18 cellular contexts compared by ENCODE assay signal in genomic region chr7:143299346-143299745, GRCh38. TPM values are rescaled to one million over a fixed set of nuclear protein-coding genes. Genes with fewer than 3 reads are reported as not detected.
DNase-seq lines count a peak whose midpoint lies in the region; ATAC-seq and FAIRE-seq lines count a peak whose summit lies in the region.
"Had no signal": no experiment of that assay in that cellular context is flagged by ENCODE, and none has a peak within 500 bp of the region (broad histone marks: within the 10 kb centered on the region; RNA-seq: fewer than 3 reads in every experiment).

No MANE protein-coding gene starts in this region.

- no peaks in the 10 kb centered on the region for H3K27me3 ChIP-seq in naive thymus-derived CD4-positive, alpha-beta T cell (ENCODE audit: control insufficient read depth in 2 of 2, insufficient read depth in 2 of 2, low read length in 2 of 2)
- H3K27me3 ChIP-seq: Peyer's patch, stomach, upper lobe of left lung had no signal

- H3K4me1 Mint-ChIP-seq in naive thymus-derived CD4-positive, alpha-beta T cell, result peaks cover 32 to 72% (median 47%) of the 10 kb centered on the region in 7 donors

- no peak for FAIRE-seq in RCC 7860 (lab: Jason Lieb, UNC)

- H3K9me3 ChIP-seq in naive thymus-derived CD4-positive, alpha-beta T cell (ENCODE audit: control insufficient read depth in 2 of 3, low read length in 3 of 3), result no peaks in the 10 kb centered on the region
- H3K9me3 ChIP-seq: HAP-1, Peyer's patch, stomach, upper lobe of left lung had no signal

- peaks cover 22 to 68% (median 48%) of the 10 kb centered on the region in 5 donors for H3K36me3 Mint-ChIP-seq in naive thymus-derived CD4-positive, alpha-beta T cell

- peak; percentile 16 to 39 for ATAC-seq in activated CD4-positive, CD25-positive, alpha-beta regulatory T cell treated with anti-CD3 and anti-CD28 coated beads, Interleukin-2, amount 50 U/mL, for 24 hours
- peak; percentile 12 for ATAC-seq in HG02885 (IDR thresholded peaks at IDR 0.05; ENCODE audit: poor library complexity, unreplicated experiment)
- ATAC-seq in naive thymus-derived CD4-positive, alpha-beta T cell, result no peak

- DNase-seq in activated CD4-positive, CD25-positive, alpha-beta regulatory T cell treated with anti-CD3 and anti-CD28 coated beads, Interleukin-2, amount 50 U/mL, for 72 hours, result no peak
- no peak for DNase-seq in epithelial cell of prostate (ENCODE audit: low read depth, low spot score)
- no peak for DNase-seq in naive thymus-derived CD4-positive, alpha-beta T cell
- no peak for DNase-seq in activated effector memory CD4-positive, alpha-beta T cell treated with Interleukin-2 at 50 U/mL for 16 hours
- no peak for DNase-seq in RCC 7860 (ENCODE audit: low spot score)
- no peak for DNase-seq in NCI-H2227 (lab: John Stamatoyannopoulos, UW; ENCODE audit: unreplicated experiment)
- DNase-seq: retina had no signal

- H3K27ac Mint-ChIP-seq in naive thymus-derived CD4-positive, alpha-beta T cell, result peak overlapping the region in 7 of 9 donors; percentile 1 to 84 (median 65)

- H3K27me3 Mint-ChIP-seq in naive thymus-derived CD4-positive, alpha-beta T cell, result no peaks in the 10 kb centered on the region
- H3K27me3 Mint-ChIP-seq: brain had no signal

- POLR2A ChIA-PET in naive thymus-derived CD4-positive, alpha-beta T cell (lab: Charles Lee), result interaction anchor here (0.5 to 2.4 kb wide), 9 partner anchors 10 to 717 kb away, joined by 3 to 16 read pairs (median 5); partner anchors contain the start of genes CASP2 and GSTK1

- H3K36me3 ChIP-seq in naive thymus-derived CD4-positive, alpha-beta T cell (ENCODE audit: control insufficient read depth in 2 of 3, insufficient read depth in 3 of 3, low read length in 3 of 3), result peaks cover 14 to 75% (median 61%) of the 10 kb centered on the region in 3 experiments

- CTCF ChIA-PET in naive thymus-derived CD4-positive, alpha-beta T cell (lab: Charles Lee), result interaction anchor here (0.6 to 7.5 kb wide), 31 partner anchors 10 to 940 kb away, joined by 3 to 177 read pairs (median 6); partner anchors contain the start of genes CASP2, EPHA1 and GSTK1

- no peaks in the 10 kb centered on the region for H3K9me3 Mint-ChIP-seq in naive thymus-derived CD4-positive, alpha-beta T cell
- H3K9me3 Mint-ChIP-seq: brain, neural crest cell had no signal

- peaks cover 7 to 10% of the 10 kb centered on the region in 2 donors for H3K4me1 ChIP-seq in naive thymus-derived CD4-positive, alpha-beta T cell (ENCODE audit: control insufficient read depth in 2 of 2, insufficient read depth in 2 of 2, low read length in 2 of 2)
- H3K4me1 ChIP-seq: HAP-1 had no signal

- intact Hi-C loops in naive thymus-derived CD4-positive, alpha-beta T cell (cut with micrococcal nuclease), result loop anchor here (1.0 to 2.0 kb wide), 4 partner anchors 10 to 59 kb away; partner anchors contain the start of gene CASP2 (in 1 of the 2)

- H3K27ac ChIP-seq in epithelial cell of prostate, result peak overlapping the region; percentile 3
- H3K27ac ChIP-seq in naive thymus-derived CD4-positive, alpha-beta T cell (ENCODE audit: low read depth, low read length), result no peak overlapping the region
- H3K27ac ChIP-seq: KMS-11 had no signal

- H3K4me3 ChIP-seq in naive thymus-derived CD4-positive, alpha-beta T cell (ENCODE audit: low read length), result no peak overlapping the region
- H3K4me3 ChIP-seq: HAP-1, Peyer's patch, stomach, upper lobe of left lung had no signal

- H3K4me3 Mint-ChIP-seq in naive thymus-derived CD4-positive, alpha-beta T cell, result peak overlapping the region in 1 of 10 donors; percentile 19
- H3K4me3 Mint-ChIP-seq: brain, neural crest cell had no signal

RNA-seq across cellular contexts. Expression of gene CASP2, which starts 11.2 kb away (rescaled TPM):
- 10 to 100 TPM; 29.6 to 97.7 (median 69.1) TPM for total RNA-seq in naive thymus-derived CD4-positive, alpha-beta T cell
- 10 to 100 TPM; 14.4 to 24.4 TPM for polyA plus RNA-seq in naive thymus-derived CD4-positive, alpha-beta T cell

RNA-seq across cellular contexts. Expression of gene TMEM139, which starts 14.6 kb away (rescaled TPM):
- total RNA-seq in naive thymus-derived CD4-positive, alpha-beta T cell, result under 1 TPM in 4 of 5 experiments, not detected in 1; 0.32 to 0.62 (median 0.51) TPM
- polyA plus RNA-seq in naive thymus-derived CD4-positive, alpha-beta T cell, result under 1 TPM; 0.46 TPM
- total RNA-seq: Daoy had no signal

RNA-seq across cellular contexts. Expression of gene CLCN1, which starts 16.6 kb away (rescaled TPM):
- total RNA-seq in naive thymus-derived CD4-positive, alpha-beta T cell, result under 1 TPM in 2 of 5 experiments, not detected in 3; 0.07 to 0.51 TPM
- not detected for polyA plus RNA-seq in naive thymus-derived CD4-positive, alpha-beta T cell
- total RNA-seq: A172, neural crest cell, stomach had no signal

RNA-seq across cellular contexts. Expression of gene GSTK1, which starts 36.1 kb away (rescaled TPM):
- 100 to 1,000 TPM; 253 to 385 (median 311) TPM for total RNA-seq in naive thymus-derived CD4-positive, alpha-beta T cell
- 100 to 1,000 TPM; 398 to 470 TPM for polyA plus RNA-seq in naive thymus-derived CD4-positive, alpha-beta T cell
